In the genomic region with DNA sequence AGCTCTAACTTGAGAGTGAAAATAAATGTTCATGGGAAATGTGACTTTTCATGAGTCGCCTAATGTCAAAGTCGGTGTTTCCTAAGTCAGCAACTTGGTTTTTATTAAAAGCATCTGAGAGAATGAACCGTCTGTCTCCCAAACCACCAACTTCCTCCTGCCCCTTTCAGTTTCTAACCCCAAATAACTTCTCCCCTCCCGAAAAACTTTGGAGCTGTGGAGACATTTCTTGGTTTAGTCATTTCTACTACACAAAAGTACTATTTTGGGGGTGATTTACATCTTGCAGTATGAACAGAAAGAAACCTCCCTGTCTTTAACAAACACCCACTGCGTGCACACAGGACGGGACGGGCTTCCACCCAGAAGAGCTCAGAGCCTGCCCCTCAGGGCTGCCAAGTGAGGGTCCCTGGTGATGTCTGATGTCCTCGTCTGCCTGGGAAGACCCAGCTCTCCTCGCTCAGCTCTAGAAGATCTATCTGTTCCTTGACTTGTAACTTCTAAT, we compare ENCODE assay signal across 8 cellular contexts.
DNase-seq lines count a peak whose midpoint lies in the region; ATAC-seq, FAIRE-seq and TF ChIP-seq lines count a peak whose summit lies in the region.

No MANE protein-coding gene starts in this region.

- H4K20me1 ChIP-seq in Karpas-422 (ENCODE audit: insufficient read depth, low read depth, low read length): no peaks in the 10 kb centered on the region

- peak; percentile 88 for FAIRE-seq in GM12891 (lab: Jason Lieb, UNC)
- no peak for FAIRE-seq in RCC 7860 (lab: Jason Lieb, UNC)

- peak overlapping the region; percentile 71 for H3K4me3 Mint-ChIP-seq in activated naive CD8-positive, alpha-beta T cell treated with anti-CD3 and anti-CD28 coated beads for 36 hours
- peak overlapping the region; percentile 61 to 94 (median 88) for H3K4me3 Mint-ChIP-seq in naive B cell

- H3K9me2 ChIP-seq in Karpas-422 (replicated peaks; ENCODE audit: insufficient read depth, low read length): no peaks in the 10 kb centered on the region

- peaks cover 4% of the 10 kb centered on the region for H3K9me3 Mint-ChIP-seq in activated naive CD8-positive, alpha-beta T cell treated with anti-CD3 and anti-CD28 coated beads for 36 hours
- peaks cover 0 to 4% (median 0%) of the 10 kb centered on the region in 7 donors for H3K9me3 Mint-ChIP-seq in naive B cell

- peaks cover 25% of the 10 kb centered on the region for H3K36me3 Mint-ChIP-seq in activated naive CD8-positive, alpha-beta T cell treated with anti-CD3 and anti-CD28 coated beads for 36 hours
- peaks cover 3 to 16% of the 10 kb centered on the region in 2 donors for H3K36me3 Mint-ChIP-seq in naive B cell

- H3K4me1 Mint-ChIP-seq in activated naive CD8-positive, alpha-beta T cell treated with anti-CD3 and anti-CD28 coated beads for 36 hours: peaks cover 62% of the 10 kb centered on the region
- H3K4me1 Mint-ChIP-seq in naive B cell: peaks cover 57 to 69% (median 63%) of the 10 kb centered on the region in 3 donors

- peak; percentile 59 for ATAC-seq in GM21529 (IDR thresholded peaks at IDR 0.05; ENCODE audit: unreplicated experiment)
- peak; percentile 27 for ATAC-seq in naive B cell (ENCODE audit: low read depth in 2 of 2)

- no peak overlapping the region for H3K27ac ChIP-seq in Karpas-422 (ENCODE audit: low read length)

- H3K9ac ChIP-seq in Karpas-422 (ENCODE audit: low read length): peak overlapping the region; percentile 40

- H2AFZ ChIP-seq in Karpas-422 (ENCODE audit: low read length): no peak overlapping the region

- no peaks in the 10 kb centered on the region; the same call in 1 of the 2 replicates for H3K9me3 ChIP-seq in Karpas-422 (ENCODE audit: low read length)

- no peaks in the 10 kb centered on the region for H3K79me2 ChIP-seq in Karpas-422 (ENCODE audit: low read length)

- DNase-seq in GM12891 (ENCODE audit: insufficient read length, low spot score) (peak; percentile 58), Karpas-422 (peak; percentile 53), naive B cell (peak; percentile 33), RCC 7860 (ENCODE audit: low spot score) (no peak), NK-92 (lab: John Stamatoyannopoulos, UW; ENCODE audit: unreplicated experiment) (no peak), T-helper 9 cell (no peak)
- peak; percentile 61 for DNase-seq in activated naive CD8-positive, alpha-beta T cell treated with anti-CD3 and anti-CD28 coated beads for 36 hours

- peaks cover 24% of the 10 kb centered on the region for H3K4me1 ChIP-seq in Karpas-422 (ENCODE audit: low read length)

- no peaks in the 10 kb centered on the region for H3K27me3 Mint-ChIP-seq in activated naive CD8-positive, alpha-beta T cell treated with anti-CD3 and anti-CD28 coated beads for 36 hours
- H3K27me3 Mint-ChIP-seq in naive B cell: no peaks in the 10 kb centered on the region

- H3K27me3 ChIP-seq in Karpas-422 (ENCODE audit: low read length): no peaks in the 10 kb centered on the region

- peak overlapping the region; percentile 16; the same call in 1 of the 2 replicates for H3K4me3 ChIP-seq in Karpas-422 (ENCODE audit: low read length)

- H3K36me3 ChIP-seq in Karpas-422 (ENCODE audit: insufficient read depth, low read length): no peaks in the 10 kb centered on the region

- TF ChIP-seq POLR2A in GM12891 (IDR thresholded peaks at IDR 0.05; ENCODE audit: low read depth, low read length): peak; percentile 50; the same call in 1 of the 2 replicates

- peak overlapping the region; percentile 64 for H3K4me2 ChIP-seq in Karpas-422 (ENCODE audit: low read depth, low read length, poor library complexity, severe bottlenecking)

- H3K27ac Mint-ChIP-seq in activated naive CD8-positive, alpha-beta T cell treated with anti-CD3 and anti-CD28 coated beads for 36 hours: peak overlapping the region; percentile 99
- peak overlapping the region; percentile 47 to 96 (median 88) for H3K27ac Mint-ChIP-seq in naive B cell

TF ChIP-seq in GM12891, 5 proteins besides CTCF, POLR2A, EP300 and RAD21:
- peak; percentile 89 for TF ChIP-seq POU2F2 (IDR thresholded peaks at IDR 0.05; ENCODE audit: low read depth, low read length)
- 0 out of 2 replicates have a peak, but pooled peaks have one; percentile 19 for TF ChIP-seq TAF1 (IDR thresholded peaks at IDR 0.05; ENCODE audit: low read depth, low read length)
- no peak for TF ChIP-seq PAX5 (IDR thresholded peaks at IDR 0.05; ENCODE audit: insufficient read depth, low read length, severe bottlenecking)
- peak; percentile 65 for TF ChIP-seq SPI1 (IDR thresholded peaks at IDR 0.05; ENCODE audit: low read depth, low read length)
- peak; percentile 62; the same call in 1 of the 2 replicates for TF ChIP-seq POLR2AphosphoS5 (IDR thresholded peaks at IDR 0.05; ENCODE audit: low read depth, low read length)

Comparison
In these comparisons a context has a peak if more than half of its experiments do, and no peak if none do; other contexts are left out.
1. DNase-seq: peak in GM12891 (single experiment), Karpas-422 (single experiment), activated naive CD8-positive, alpha-beta T cell treated with anti-CD3 and anti-CD28 coated beads for 36 hours (single experiment) and naive B cell (single experiment); none in RCC 7860 (single experiment), NK-92 (single experiment) and T-helper 9 cell (single experiment).